In the genomic region with DNA sequence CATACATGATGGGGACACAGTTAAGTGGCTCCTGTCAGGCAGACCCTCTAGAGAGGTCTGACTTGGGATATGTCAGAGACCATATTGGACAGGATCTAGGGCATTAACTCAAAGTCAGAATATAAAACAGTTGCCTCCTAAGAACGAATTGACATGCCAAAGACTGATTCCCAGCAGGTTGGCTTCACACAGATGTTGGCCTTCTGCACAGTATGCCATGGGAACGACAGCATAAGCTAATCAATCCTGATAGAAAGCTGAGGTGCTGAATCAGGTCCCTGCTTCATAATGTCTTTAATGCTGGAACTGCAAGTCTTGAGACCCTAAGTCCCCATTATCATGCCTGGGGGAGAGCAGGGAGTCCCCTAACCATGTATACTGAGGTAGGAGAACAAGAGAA, we compare ENCODE assay signal across 30 cellular contexts.
"Had no signal": no experiment of that assay in that cellular context is flagged by ENCODE, and none has a peak within 500 bp of the region (broad histone marks: within the 10 kb centered on the region; RNA-seq: fewer than 3 reads in every experiment).

No MANE protein-coding gene starts in this region.

- ATAC-seq: activated CD8-positive, alpha-beta T cell treated with anti-CD3 and anti-CD28 coated beads for 36 hours; activated naive CD4-positive, alpha-beta T cell treated with anti-CD3 and anti-CD28 coated beads, Interleukin-2, amount 50 U/mL, for 72 hours; activated T-cell treated with anti-CD3 and anti-CD28 coated beads, Interleukin-2, amount 50 U/mL, for 4 hours; activated T-cell treated with anti-CD3 and anti-CD28 coated beads, Interleukin-2, amount 50 U/mL, for 72 hours; activated T-helper 17 cell treated with anti-CD3 and anti-CD28 coated beads, Interleukin-2, amount 50 U/mL, for 72 hours had no signal

- H3K9me3 ChIP-seq: adrenal gland had no signal

- H3K27me3 ChIP-seq: adrenal gland, cardiac muscle cell had no signal

- H3K36me3 ChIP-seq: adrenal gland, cardiac muscle cell had no signal

- H3K4me1 ChIP-seq: adrenal gland had no signal

- H3K27ac ChIP-seq: adrenal gland, cardiac muscle cell, VCaP had no signal

- DNase-seq: activated B cell treated with CpG ODN at 0.5 μM for 24 hours; activated CD4-positive, alpha-beta memory T cell treated with anti-CD3 and anti-CD28 coated beads for 36 hours; activated CD4-positive, alpha-beta T cell treated with anti-CD3 and anti-CD28 coated beads for 4 hours; activated CD4-positive, alpha-beta T cell treated with anti-CD3 and anti-CD28 coated beads, Interleukin-2, amount 10 ng/mL, durations not matched to agents 24 days and 14 days; activated CD4-positive, alpha-beta T cell treated with anti-CD3 and anti-CD28 coated beads, Interleukin-2, amount 50 U/mL, for 1 hour; activated CD4-positive, alpha-beta T cell treated with anti-CD3 and anti-CD28 coated beads, Interleukin-2, amount 50 U/mL, for 4 hours; activated CD4-positive, CD25-positive, alpha-beta regulatory T cell treated with anti-CD3 and anti-CD28 coated beads, Interleukin-2, amount 50 U/mL, for 72 hours; activated CD8-positive, alpha-beta memory T cell treated with anti-CD3 and anti-CD28 coated beads, Interleukin-2, amount 50 U/mL, for 4 hours; activated CD8-positive, alpha-beta T cell treated with anti-CD3 and anti-CD28 coated beads for 36 hours; activated effector memory CD4-positive, alpha-beta T cell treated with anti-CD3 and anti-CD28 coated beads, Interleukin-2, amount 50 U/mL, for 16 hours; activated gamma-delta T cell treated with Interleukin-2 at 50 U/mL for 16 hours; activated naive CD4-positive, alpha-beta T cell; activated naive CD4-positive, alpha-beta T cell treated with anti-CD3 and anti-CD28 coated beads for 36 hours; activated naive CD4-positive, alpha-beta T cell treated with anti-CD3 and anti-CD28 coated beads, Interleukin-2, amount 50 U/mL, for 16 hours; activated naive CD8-positive, alpha-beta T cell treated with anti-CD3 and anti-CD28 coated beads for 36 hours; activated T-cell treated with anti-CD3 and anti-CD28 coated beads for 4 hours; activated T-cell treated with anti-CD3 and anti-CD28 coated beads, Interleukin-2, amount 50 U/mL, for 1 hour; activated T-cell treated with anti-CD3 and anti-CD28 coated beads, Interleukin-2, amount 50 U/mL, for 4 hours; activated T-cell treated with anti-CD3 and anti-CD28 coated beads, Interleukin-2, amount 50 U/mL, for 72 hours; adrenal gland; amniotic stem cell; aorta; central memory CD4-positive, alpha-beta T cell; T-helper 1 cell; T-helper 2 cell; T-helper 9 cell had no signal

- H3K4me3 ChIP-seq: adrenal gland, cardiac muscle cell had no signal
